Comparison of ENCODE assay signal across 28 cellular contexts in the genomic region with DNA sequence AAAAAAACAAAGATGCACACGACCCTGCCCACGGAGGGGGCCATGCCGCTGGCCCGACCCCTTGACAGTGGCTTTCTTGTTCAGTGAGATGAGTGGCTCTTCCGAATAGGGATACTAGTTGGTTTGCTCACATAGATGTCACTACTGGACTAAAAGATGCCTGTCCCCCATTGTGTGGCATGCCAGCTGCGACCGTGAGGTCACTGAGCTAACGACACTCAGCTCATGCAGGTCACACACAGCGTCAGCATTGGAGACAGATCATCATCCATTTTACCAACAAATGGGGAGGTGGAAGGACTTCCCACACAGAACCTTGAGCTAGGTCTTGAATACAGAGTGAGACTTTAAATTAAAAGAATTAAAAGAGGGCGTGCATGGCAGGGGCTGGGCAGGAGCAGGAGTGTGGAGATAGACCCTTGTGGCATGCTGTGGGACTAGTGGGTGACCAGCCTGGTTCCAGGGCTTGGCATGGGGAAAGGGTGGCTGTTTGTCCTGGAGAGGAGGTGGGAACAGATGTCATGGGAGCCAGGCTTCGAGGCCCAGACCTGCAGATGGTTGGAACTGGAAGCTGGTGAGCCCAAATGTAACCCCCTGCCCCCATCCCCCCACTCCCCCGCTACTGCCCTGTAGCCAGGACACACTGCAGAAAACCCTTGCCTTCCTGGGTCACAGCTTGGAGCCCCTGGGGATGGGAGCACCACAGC. TPM values are rescaled to one million over a fixed set of nuclear protein-coding genes. Genes with fewer than 3 reads are reported as not detected.
DNase-seq lines count a peak whose midpoint lies in the region; ATAC-seq and TF ChIP-seq lines count a peak whose summit lies in the region.
"Had no signal": no experiment of that assay in that cellular context is flagged by ENCODE, and none has a peak within 500 bp of the region (broad histone marks: within the 10 kb centered on the region; RNA-seq: fewer than 3 reads in every experiment).

No MANE protein-coding gene starts in this region.

- H3K79me2 ChIP-seq in hepatocyte (no peaks in the 10 kb centered on the region), osteoblast (ENCODE audit: insufficient read depth, low read length) (no peaks in the 10 kb centered on the region)

- peak overlapping the region; percentile 12 for H3K27ac Mint-ChIP-seq in neural crest cell (ENCODE audit: unreplicated experiment)
- H3K27ac Mint-ChIP-seq: activated CD4-positive, alpha-beta T cell treated with anti-CD3 and anti-CD28 coated beads, Interleukin-2, amount 10 ng/mL, durations not matched to agents 24 days and 14 days; activated naive CD8-positive, alpha-beta T cell treated with anti-CD3 and anti-CD28 coated beads, Interleukin-2, amount 50 U/mL, for 24 hours; CD4-positive, CD25-positive, alpha-beta regulatory T cell; HFFc6 had no signal

- TF ChIP-seq CTCF in hepatocyte (IDR thresholded peaks at IDR 0.05; ENCODE audit: poor library complexity) (no peak), neural crest cell (conservative IDR thresholded peaks at IDR 0.05) (no peak), transverse colon (IDR thresholded peaks at IDR 0.05) (no peak), upper lobe of right lung (IDR thresholded peaks at IDR 0.05) (no peak), osteoblast (IDR thresholded peaks at IDR 0.05; ENCODE audit: extremely low read depth, low read depth, low read length) (no peak)

- H3K4me2 ChIP-seq in hepatocyte (no peak overlapping the region), osteoblast (ENCODE audit: insufficient read depth, low read length) (no peak overlapping the region)

- DNase-seq in cardiac septum (ENCODE audit: low spot score) (peak; percentile 35), left cardiac atrium (no peak), hepatocyte (ENCODE audit: low spot score) (no peak), neural crest cell (ENCODE audit: low read depth, low spot score) (no peak), transverse colon (no peak), upper lobe of right lung (no peak), osteoblast (ENCODE audit: insufficient read length, low spot score, missing footprints) (no peak)
- DNase-seq: activated CD4-positive, alpha-beta T cell treated with anti-CD3 and anti-CD28 coated beads, Interleukin-2, amount 10 ng/mL, durations not matched to agents 24 days and 14 days; activated CD8-positive, alpha-beta memory T cell treated with anti-CD3 and anti-CD28 coated beads for 24 hours; activated naive CD8-positive, alpha-beta T cell treated with anti-CD3 and anti-CD28 coated beads, Interleukin-2, amount 50 U/mL, for 24 hours; AML-193; CD4-positive, CD25-positive, alpha-beta regulatory T cell; GOT3; HFFc6; mesendoderm; NCI-H146; NCI-H510A treated with DMSO at 0.1 percent for 48 hours; nucleus accumbens; OCI-M1; small intestine; stimulated activated CD4-positive, alpha-beta T cell treated with anti-CD3 and anti-CD28 coated beads, Interleukin-1b, Interleukin-23, amount 100 ng/mL, for 48 hours; stimulated activated naive CD8-positive, alpha-beta T cell treated with anti-CD3 and anti-CD28 coated beads, Interleukin-15, Interleukin-2, amounts not matched to agents 100 U/mL and 50 U/mL, for 24 hours; T1000 had no signal

- H3K4me3 Mint-ChIP-seq in neural crest cell: no peak overlapping the region
- H3K4me3 Mint-ChIP-seq: activated CD4-positive, alpha-beta T cell treated with anti-CD3 and anti-CD28 coated beads, Interleukin-2, amount 10 ng/mL, durations not matched to agents 24 days and 14 days; activated naive CD8-positive, alpha-beta T cell treated with anti-CD3 and anti-CD28 coated beads, Interleukin-2, amount 50 U/mL, for 24 hours; CD4-positive, CD25-positive, alpha-beta regulatory T cell; HFFc6 had no signal

- H3K9me3 Mint-ChIP-seq in neural crest cell: no peaks in the 10 kb centered on the region
- H3K9me3 Mint-ChIP-seq: activated CD4-positive, alpha-beta T cell treated with anti-CD3 and anti-CD28 coated beads, Interleukin-2, amount 10 ng/mL, durations not matched to agents 24 days and 14 days; activated naive CD8-positive, alpha-beta T cell treated with anti-CD3 and anti-CD28 coated beads, Interleukin-2, amount 50 U/mL, for 24 hours; CD4-positive, CD25-positive, alpha-beta regulatory T cell; HFFc6 had no signal

- H3K27me3 ChIP-seq in hepatocyte (no peaks in the 10 kb centered on the region), transverse colon (no peaks in the 10 kb centered on the region), upper lobe of right lung (no peaks in the 10 kb centered on the region), osteoblast (ENCODE audit: insufficient read depth, low read length) (no peaks in the 10 kb centered on the region)
- H3K27me3 ChIP-seq: left lung had no signal

- H3K36me3 ChIP-seq in hepatocyte (replicated peaks; ENCODE audit: insufficient read depth, low read depth) (no peaks in the 10 kb centered on the region), transverse colon (no peaks in the 10 kb centered on the region), upper lobe of right lung (no peaks in the 10 kb centered on the region), osteoblast (ENCODE audit: insufficient read depth, low read length) (no peaks in the 10 kb centered on the region)
- H3K36me3 ChIP-seq: left lung, thoracic aorta had no signal

- no peak for TF ChIP-seq EP300 in transverse colon (IDR thresholded peaks at IDR 0.05; ENCODE audit: low read depth)

- peak overlapping the region; percentile 31 for H3K27ac ChIP-seq in hepatocyte
- peak overlapping the region; percentile 59 to 88 (median 73) for H3K27ac ChIP-seq in transverse colon
- H3K27ac ChIP-seq in upper lobe of right lung: no peak overlapping the region
- H3K27ac ChIP-seq in osteoblast (ENCODE audit: low read depth, low read length): no peak overlapping the region
- H3K27ac ChIP-seq: left lung had no signal

- H3K9me2 ChIP-seq in hepatocyte (replicated peaks; ENCODE audit: insufficient read depth): no peaks in the 10 kb centered on the region

- H4K20me1 ChIP-seq in hepatocyte (ENCODE audit: insufficient read depth, poor library complexity, severe bottlenecking) (no peaks in the 10 kb centered on the region), osteoblast (ENCODE audit: insufficient read depth, low read length) (no peaks in the 10 kb centered on the region)

- ATAC-seq in left cardiac atrium (no peak), upper lobe of right lung (no peak), HG02970 (IDR thresholded peaks at IDR 0.05; ENCODE audit: low FRiP score, unreplicated experiment) (no peak)
- ATAC-seq: activated naive CD8-positive, alpha-beta T cell treated with anti-CD3 and anti-CD28 coated beads, Interleukin-2, amount 50 U/mL, for 24 hours; left lung; stimulated activated naive CD8-positive, alpha-beta T cell treated with anti-CD3 and anti-CD28 coated beads, Interleukin-15, Interleukin-2, amounts not matched to agents 100 U/mL and 50 U/mL, for 24 hours had no signal

- H2AFZ ChIP-seq in hepatocyte (no peak overlapping the region), osteoblast (ENCODE audit: low read length) (no peak overlapping the region)

- H3K4me3 ChIP-seq in hepatocyte: no peak overlapping the region
- H3K4me3 ChIP-seq in transverse colon: no peak overlapping the region
- H3K4me3 ChIP-seq in upper lobe of right lung: no peak overlapping the region
- no peak overlapping the region for H3K4me3 ChIP-seq in osteoblast (ENCODE audit: insufficient read depth, low read length)
- H3K4me3 ChIP-seq: left lung, thoracic aorta had no signal

- WGBS in hepatocyte (ENCODE audit: low lambda C conversion rate, missing lambda C conversion rate): 84% methylated on average over 12 of the region's 12 CpGs
- WGBS in transverse colon (ENCODE audit: low coverage in 1 of 2), 2 donors: 80 to 85% methylated on average over 1 to 12 of the region's 12 CpGs

- H3K9me3 ChIP-seq in hepatocyte (ENCODE audit: low read depth): no peaks in the 10 kb centered on the region
- no peaks in the 10 kb centered on the region for H3K9me3 ChIP-seq in transverse colon
- H3K9me3 ChIP-seq in upper lobe of right lung: no peaks in the 10 kb centered on the region
- H3K9me3 ChIP-seq in osteoblast (ENCODE audit: low read depth, low read length): no peaks in the 10 kb centered on the region
- H3K9me3 ChIP-seq: left lung, thoracic aorta had no signal

- H3K4me1 ChIP-seq in hepatocyte (ENCODE audit: insufficient read depth) (no peaks in the 10 kb centered on the region), transverse colon (peaks cover 5 to 18% (median 11%) of the 10 kb centered on the region in 4 donors), upper lobe of right lung (peaks cover 8% of the 10 kb centered on the region), osteoblast (ENCODE audit: insufficient read depth, low read length) (peaks cover 2% of the 10 kb centered on the region)

- intact Hi-C loops in cardiac septum (cut with DNase I) (no loop called here), left cardiac atrium (cut with DNase I) (no loop called here), transverse colon (cut with DNase I; ENCODE audit: low total_unique reads) (no loop called here), upper lobe of right lung (cut with DNase I) (no loop called here)

- peaks cover 23% of the 10 kb centered on the region for H3K4me1 Mint-ChIP-seq in neural crest cell
- H3K4me1 Mint-ChIP-seq: activated CD4-positive, alpha-beta T cell treated with anti-CD3 and anti-CD28 coated beads, Interleukin-2, amount 10 ng/mL, durations not matched to agents 24 days and 14 days; activated naive CD8-positive, alpha-beta T cell treated with anti-CD3 and anti-CD28 coated beads, Interleukin-2, amount 50 U/mL, for 24 hours; CD4-positive, CD25-positive, alpha-beta regulatory T cell had no signal

- in situ Hi-C loops in transverse colon (cut with MboI; ENCODE audit: low pct_ligation_motif_present in 1 of 4, low pct_unique_long_range_greater_than_20kb in 1 of 4, low sequenced_read_pairs in 3 of 4): no loop called here

- no peak for TF ChIP-seq POLR2A in transverse colon (IDR thresholded peaks at IDR 0.05)

- H3K36me3 Mint-ChIP-seq in neural crest cell (ENCODE audit: low read depth): no peaks in the 10 kb centered on the region
- H3K36me3 Mint-ChIP-seq: CD4-positive, CD25-positive, alpha-beta regulatory T cell had no signal

- no peaks in the 10 kb centered on the region for H3K27me3 Mint-ChIP-seq in neural crest cell (ENCODE audit: low read depth)
- H3K27me3 Mint-ChIP-seq: CD4-positive, CD25-positive, alpha-beta regulatory T cell had no signal

RNA-seq across cellular contexts. Expression of a gene that starts 12.4 kb away (rescaled TPM):
- total RNA-seq in cardiac septum (0.43 TPM), left cardiac atrium (under 1 TPM; 0.31 to 0.85 TPM), hepatocyte (not detected in 2 replicates), neural crest cell (not detected in 2 replicates), transverse colon (1 to 10 TPM in 3 of 4 donors, not detected in 1; 1.1 to 1.6 (median 1.6) TPM), upper lobe of right lung (0.26 TPM), osteoblast (under 0.01 and 0.36 TPM in 2 replicates)
- 0.46 TPM in 1 of 2 replicates, not detected in the other for polyA plus RNA-seq in hepatocyte
- total RNA-seq: activated CD4-positive, alpha-beta T cell treated with anti-CD3 and anti-CD28 coated beads, Interleukin-2, amount 10 ng/mL, durations not matched to agents 24 days and 14 days; CD4-positive, CD25-positive, alpha-beta regulatory T cell; dermis microvascular lymphatic vessel endothelial cell; SK-MEL-5 had no signal
- polyA plus RNA-seq: CD4-positive, CD25-positive, alpha-beta regulatory T cell had no signal

Comparison
In these comparisons a context has a peak if more than half of its experiments do, and no peak if none do; other contexts are left out.
1. H3K27ac ChIP-seq: peak in hepatocyte (single experiment) and transverse colon (4 of 4); none in upper lobe of right lung (single experiment) and osteoblast (single experiment).